8 cellular contexts compared by ENCODE assay signal in genomic region chr19:35352448-35353304, GRCh38. TPM values are rescaled to one million over a fixed set of nuclear protein-coding genes. Genes with fewer than 3 reads are reported as not detected.
DNase-seq lines count a peak whose midpoint lies in the region; ATAC-seq and TF ChIP-seq lines count a peak whose summit lies in the region.

No MANE protein-coding gene starts in this region.

- H3K4me3 ChIP-seq in BLaER1 (peak overlapping the region; percentile 60), liver (ENCODE audit: low read depth in 1 of 3, low read length in 3 of 3) (no peak overlapping the region)

- intact Hi-C loops in activated CD4-positive, alpha-beta T cell treated with anti-CD3 and anti-CD28 coated beads, Interleukin-2, amount 10 ng/mL, durations not matched to agents 24 days and 14 days (cut with micrococcal nuclease): loop anchor here (1.0 kb wide), 2 partner anchors 116 to 143 kb away; no protein-coding TSS in a partner anchor

- ATAC-seq in GM19463 (IDR thresholded peaks at IDR 0.05; ENCODE audit: unreplicated experiment): no peak

- H3K36me3 Mint-ChIP-seq in activated CD4-positive, alpha-beta T cell treated with anti-CD3 and anti-CD28 coated beads, Interleukin-2, amount 10 ng/mL, durations not matched to agents 24 days and 14 days (ENCODE audit: low read depth): no peaks in the 10 kb centered on the region

- H3K9me3 Mint-ChIP-seq in activated CD4-positive, alpha-beta T cell treated with anti-CD3 and anti-CD28 coated beads, Interleukin-2, amount 10 ng/mL, durations not matched to agents 24 days and 14 days: no peaks in the 10 kb centered on the region

- WGBS in liver: 37% methylated on average over 32 of the region's 32 CpGs

- H3K27me3 Mint-ChIP-seq in activated CD4-positive, alpha-beta T cell treated with anti-CD3 and anti-CD28 coated beads, Interleukin-2, amount 10 ng/mL, durations not matched to agents 24 days and 14 days: no peaks in the 10 kb centered on the region

- H3K4me2 ChIP-seq in BLaER1: peak overlapping the region; percentile 93

- peaks cover 81% of the 10 kb centered on the region for H3K4me1 ChIP-seq in BLaER1
- peaks cover 3 to 10% (median 4%) of the 10 kb centered on the region in 4 donors for H3K4me1 ChIP-seq in liver (ENCODE audit: control insufficient read depth in 4 of 4, insufficient read depth in 4 of 4, low read length in 3 of 4)

- peak overlapping the region; percentile 71 for H3K27ac Mint-ChIP-seq in activated CD4-positive, alpha-beta T cell treated with anti-CD3 and anti-CD28 coated beads, Interleukin-2, amount 10 ng/mL, durations not matched to agents 24 days and 14 days

- H3K36me3 ChIP-seq in BLaER1 (peaks cover 8% of the 10 kb centered on the region; the same call in 1 of the 2 replicates), liver (ENCODE audit: control insufficient read depth in 4 of 4, insufficient read depth in 3 of 4, low read depth in 1 of 4, low read length in 3 of 4) (no peaks in the 10 kb centered on the region)

- DNase-seq in HCEC 1CT (peak; percentile 49), NCI-H510A treated with DMSO at 0.1 percent for 48 hours (lab: John Stamatoyannopoulos, UW) (peak; percentile 27), dermis blood vessel endothelial cell (peak; percentile 85)
- DNase-seq in activated CD4-positive, alpha-beta T cell treated with anti-CD3 and anti-CD28 coated beads, Interleukin-2, amount 10 ng/mL, durations not matched to agents 24 days and 14 days: peak; percentile 90
- DNase-seq in stimulated activated CD4-positive, alpha-beta T cell treated with anti-CD3 and anti-CD28 coated beads, TNF-alpha, amount 100 ng/mL, for 1 hour (ENCODE audit: low read depth in 3 of 3, low spot score in 1 of 3): peak; percentile 36 to 39 (median 38)

- peak overlapping the region; percentile 76 for H3K9ac ChIP-seq in BLaER1
- H3K9ac ChIP-seq in liver (ENCODE audit: low read depth in 1 of 2, low read length in 2 of 2): no peak overlapping the region

- peaks cover 23% of the 10 kb centered on the region for H3K4me1 Mint-ChIP-seq in activated CD4-positive, alpha-beta T cell treated with anti-CD3 and anti-CD28 coated beads, Interleukin-2, amount 10 ng/mL, durations not matched to agents 24 days and 14 days

- no peaks in the 10 kb centered on the region for H3K27me3 ChIP-seq in BLaER1
- peaks cover 0 to 3% (median 0%) of the 10 kb centered on the region in 4 donors for H3K27me3 ChIP-seq in liver (ENCODE audit: control insufficient read depth in 4 of 4, insufficient read depth in 4 of 4, low read length in 3 of 4)

- peak; percentile 95 for TF ChIP-seq CTCF in liver (IDR thresholded peaks at IDR 0.05; ENCODE audit: low read depth, low read length, missing input control)

- no peaks in the 10 kb centered on the region for H3K9me3 ChIP-seq in BLaER1
- no peaks in the 10 kb centered on the region for H3K9me3 ChIP-seq in liver (ENCODE audit: control insufficient read depth in 4 of 4, low read length in 3 of 4)

- H3K27ac ChIP-seq in BLaER1 (peak overlapping the region; percentile 88), liver (ENCODE audit: low read depth in 1 of 2, low read length in 2 of 2) (no peak overlapping the region)

- H4K20me1 ChIP-seq in BLaER1: no peaks in the 10 kb centered on the region

- H3K4me3 Mint-ChIP-seq in activated CD4-positive, alpha-beta T cell treated with anti-CD3 and anti-CD28 coated beads, Interleukin-2, amount 10 ng/mL, durations not matched to agents 24 days and 14 days: no peak overlapping the region

- peak; percentile 99 for TF ChIP-seq RAD21 in liver (IDR thresholded peaks at IDR 0.05)

TF ChIP-seq in liver, 16 proteins besides CTCF, POLR2A, EP300 and RAD21:
- TF ChIP-seq TAF1 (conservative IDR thresholded peaks at IDR 0.05) (no peak), MAX (IDR thresholded peaks at IDR 0.05) (no peak), ATF3 (IDR thresholded peaks at IDR 0.05) (no peak), ZBTB33 (IDR thresholded peaks at IDR 0.05) (no peak), NR2F2 (IDR thresholded peaks at IDR 0.05) (no peak), SP1 (IDR thresholded peaks at IDR 0.05) (no peak), GABPA (IDR thresholded peaks at IDR 0.05 in 1 of 2, conservative IDR thresholded peaks at IDR 0.05 in 1 of 2) (no peak), FOXA2 (IDR thresholded peaks at IDR 0.05) (no peak), RXRA (IDR thresholded peaks at IDR 0.05) (peak; percentile 30 to 43), EGR1 (IDR thresholded peaks at IDR 0.05; ENCODE audit: low read depth in 2 of 2) (peak in 1 of 2 donors; percentile 14), JUND (IDR thresholded peaks at IDR 0.05) (no peak), HNF4A (conservative IDR thresholded peaks at IDR 0.05) (no peak), YY1 (IDR thresholded peaks at IDR 0.05) (no peak)

RNA-seq across cellular contexts. Expression of gene FFAR1, which starts 5.0 kb away (rescaled TPM):
- 0.12 and 0.14 TPM in 2 replicates for total RNA-seq in activated CD4-positive, alpha-beta T cell treated with anti-CD3 and anti-CD28 coated beads, Interleukin-2, amount 10 ng/mL, durations not matched to agents 24 days and 14 days
- total RNA-seq in dermis blood vessel endothelial cell (not detected in 2 replicates), liver (not detected)
- not detected for polyA plus RNA-seq in liver

RNA-seq across cellular contexts. Expression of gene FFAR3, which starts 5.6 kb away (rescaled TPM):
- 0.21 and 0.69 TPM in 2 replicates for total RNA-seq in activated CD4-positive, alpha-beta T cell treated with anti-CD3 and anti-CD28 coated beads, Interleukin-2, amount 10 ng/mL, durations not matched to agents 24 days and 14 days
- total RNA-seq in dermis blood vessel endothelial cell (under 0.01 TPM in 1 of 2 replicates, not detected in the other), liver (under 1 TPM in 1 of 2 donors, not detected in 1; 0.33 TPM)
- polyA plus RNA-seq in liver: not detected

RNA-seq across cellular contexts. Expression of gene GPR42, which starts 18.2 kb away (rescaled TPM):
- 0.21 TPM in 1 of 2 replicates, not detected in the other for total RNA-seq in activated CD4-positive, alpha-beta T cell treated with anti-CD3 and anti-CD28 coated beads, Interleukin-2, amount 10 ng/mL, durations not matched to agents 24 days and 14 days
- total RNA-seq in dermis blood vessel endothelial cell (not detected in 2 replicates), liver (not detected)
- polyA plus RNA-seq in liver: not detected

RNA-seq across cellular contexts. Expression of gene CD22, which starts 23.7 kb away (rescaled TPM):
- total RNA-seq in activated CD4-positive, alpha-beta T cell treated with anti-CD3 and anti-CD28 coated beads, Interleukin-2, amount 10 ng/mL, durations not matched to agents 24 days and 14 days: 3.4 and 4.1 TPM in 2 replicates
- total RNA-seq in dermis blood vessel endothelial cell: 0.34 and 0.37 TPM in 2 replicates
- total RNA-seq in liver: 1 to 10 TPM; 2.0 to 4.1 TPM
- under 1 TPM; 0.15 to 0.65 TPM for polyA plus RNA-seq in liver

Comparison
In these comparisons a context has a peak if more than half of its experiments do, and no peak if none do; other contexts are left out.
1. DNase-seq: peak in every context shown above with its lines; median percentile 90 in activated CD4-positive, alpha-beta T cell treated with anti-CD3 and anti-CD28 coated beads, Interleukin-2, amount 10 ng/mL, durations not matched to agents 24 days and 14 days; 85 in dermis blood vessel endothelial cell; 49 in HCEC 1CT; 38 in stimulated activated CD4-positive, alpha-beta T cell treated with anti-CD3 and anti-CD28 coated beads, TNF-alpha, amount 100 ng/mL, for 1 hour; 27 in NCI-H510A treated with DMSO at 0.1 percent for 48 hours.